8 cellular contexts compared by ENCODE assay signal in genomic region chr4:164012396-164013027, GRCh38.
DNase-seq lines count a peak whose midpoint lies in the region; ATAC-seq, FAIRE-seq and TF ChIP-seq lines count a peak whose summit lies in the region.

No MANE protein-coding gene starts in this region.

- peaks cover 2% of the 10 kb centered on the region for H3K27me3 Mint-ChIP-seq in mesothelial cell of epicardium (ENCODE audit: low read depth)

- H3K27ac Mint-ChIP-seq in mesothelial cell of epicardium = no peak overlapping the region

- peak; percentile 17 for DNase-seq in DMS114 treated with DMSO at 0.1 percent for 48 hours (lab: John Stamatoyannopoulos, UW; ENCODE audit: unreplicated experiment)
- peak; percentile 50 to 65 for DNase-seq in Kasumi-1 (lab: John Stamatoyannopoulos, UW)
- peak; percentile 19 for DNase-seq in activated CD4-positive, alpha-beta T cell treated with anti-CD3 and anti-CD28 coated beads for 48 hours
- DNase-seq in mesothelial cell of epicardium (ENCODE audit: low spot score in 2 of 2, unreplicated experiment in 2 of 2) = peak in 1 of 2 experiments; percentile 46
- DNase-seq in frontal cortex (ENCODE audit: low spot score in 2 of 2) = no peak
- DNase-seq in activated CD4-positive, CD25-positive, alpha-beta regulatory T cell (lab: John Stamatoyannopoulos, UW) = no peak

- no peak for FAIRE-seq in frontal cortex (lab: Jason Lieb, UNC)

- no peak overlapping the region for H3K4me3 Mint-ChIP-seq in mesothelial cell of epicardium

- TF ChIP-seq CTCF in mesothelial cell of epicardium (IDR thresholded peaks at IDR 0.05; ENCODE audit: unreplicated experiment) = peak; percentile 38

- ATAC-seq in GM19455 (IDR thresholded peaks at IDR 0.05; ENCODE audit: unreplicated experiment) = peak; percentile 55
- no peak for ATAC-seq in GM18868 (IDR thresholded peaks at IDR 0.05; ENCODE audit: unreplicated experiment)

- peaks cover 14% of the 10 kb centered on the region for H3K9me3 Mint-ChIP-seq in mesothelial cell of epicardium

- H3K4me1 Mint-ChIP-seq in mesothelial cell of epicardium = no peaks in the 10 kb centered on the region

- no peaks in the 10 kb centered on the region for H3K36me3 Mint-ChIP-seq in mesothelial cell of epicardium

Comparison
In these comparisons a context has a peak if more than half of its experiments do, and no peak if none do; other contexts are left out.
1. DNase-seq: peak in DMS114 treated with DMSO at 0.1 percent for 48 hours (single experiment), Kasumi-1 (2 of 2) and activated CD4-positive, alpha-beta T cell treated with anti-CD3 and anti-CD28 coated beads for 48 hours (single experiment); none in frontal cortex (0 of 2) and activated CD4-positive, CD25-positive, alpha-beta regulatory T cell (0 of 4).